ENCODE assay signal across 29 cellular contexts in the genomic region with DNA sequence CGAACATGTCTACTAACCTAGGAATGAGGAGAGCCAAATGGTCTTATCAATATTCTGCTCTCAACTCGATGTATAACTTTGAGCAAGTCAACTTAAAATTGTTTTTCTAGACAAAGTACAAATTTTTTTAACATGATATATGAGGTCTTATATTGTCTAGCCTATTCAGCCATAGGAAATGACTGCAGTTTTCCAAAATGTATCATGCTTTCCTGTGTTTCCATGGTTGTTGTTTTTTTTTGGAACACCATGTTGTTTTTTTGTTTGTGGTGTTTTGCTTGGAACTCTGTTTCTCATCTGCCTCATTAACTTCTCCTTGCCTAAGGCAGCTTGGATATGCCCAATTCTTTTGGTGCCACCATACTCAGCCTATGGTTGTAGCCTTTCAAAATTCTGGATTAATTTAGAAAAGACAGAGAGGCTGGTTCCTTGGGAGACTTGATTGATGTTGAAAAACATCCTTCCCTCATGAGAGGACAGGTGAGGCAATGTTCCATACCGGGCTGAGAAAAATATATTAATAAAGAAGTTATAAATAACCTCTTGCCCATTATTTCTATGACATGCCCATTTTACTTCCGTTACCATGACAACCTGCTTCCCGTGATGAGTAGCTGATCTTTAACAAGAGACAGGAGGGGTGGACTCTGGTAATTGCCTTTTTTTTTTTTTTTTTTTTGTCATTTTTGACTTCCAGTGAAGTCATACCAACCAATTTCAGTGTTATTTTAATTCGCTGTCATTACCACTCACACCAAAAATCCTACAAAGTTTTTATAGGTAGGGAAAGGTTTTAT.
"Had no signal": no experiment of that assay in that cellular context is flagged by ENCODE, and none has a peak within 500 bp of the region (broad histone marks: within the 10 kb centered on the region; RNA-seq: fewer than 3 reads in every experiment).

No MANE protein-coding gene starts in this region.

- H3K36me3 ChIP-seq: esophagus squamous epithelium, gastrocnemius medialis, heart right ventricle, left lung, lower lobe of right lung had no signal

- H3K27me3 Mint-ChIP-seq: naive B cell; naive thymus-derived CD8-positive, alpha-beta T cell had no signal

- H3K27ac Mint-ChIP-seq: mesothelial cell of epicardium; naive thymus-derived CD8-positive, alpha-beta T cell had no signal

- ATAC-seq: esophagus mucosa; gastrocnemius medialis; heart right ventricle; left cardiac atrium; left lung; left ventricle myocardium superior; lower lobe of right lung; mucosa of descending colon; naive thymus-derived CD8-positive, alpha-beta T cell had no signal

- H3K4me1 Mint-ChIP-seq: naive thymus-derived CD8-positive, alpha-beta T cell had no signal

- H3K36me3 Mint-ChIP-seq: mesothelial cell of epicardium, naive B cell had no signal

- H3K9me3 ChIP-seq: esophagus squamous epithelium, gastrocnemius medialis, lower lobe of right lung, mucosa of descending colon had no signal

- DNase-seq: dermis blood vessel endothelial cell; dorsolateral prefrontal cortex; effector CD4-positive, alpha-beta T cell; effector memory CD4-positive, alpha-beta T cell; erythroblast; esophagus squamous epithelium; foreskin fibroblast; foreskin melanocyte; gastrocnemius medialis; glutamatergic neuron; head of caudate nucleus; heart right ventricle; hippocampal formation; left cardiac atrium; left lung; left ventricle myocardium superior; lower lobe of right lung; mammary epithelial cell; mesenchymal stem cell; mucosa of descending colon; naive B cell; naive thymus-derived CD8-positive, alpha-beta T cell had no signal

- H3K4me3 ChIP-seq: coronary artery, dorsolateral prefrontal cortex, esophagus squamous epithelium, gastrocnemius medialis, heart right ventricle, left lung, lower lobe of right lung, mucosa of descending colon had no signal

- H3K27ac ChIP-seq: coronary artery, dorsolateral prefrontal cortex, epithelial cell of prostate, esophagus squamous epithelium, gastrocnemius medialis, heart right ventricle, left lung, lower lobe of right lung had no signal

- H3K27me3 ChIP-seq: esophagus squamous epithelium, gastrocnemius medialis, heart right ventricle, left lung had no signal

- H3K4me3 Mint-ChIP-seq: mesothelial cell of epicardium; naive B cell; naive thymus-derived CD8-positive, alpha-beta T cell had no signal

- H3K4me1 ChIP-seq: esophagus squamous epithelium, gastrocnemius medialis, heart right ventricle, left lung, lower lobe of right lung had no signal

- FAIRE-seq: colon, islet of Langerhans, keratinocyte had no signal
